In genomic region chr1:888297-888696, GRCh38 we compare ENCODE assay signal across 24 cellular contexts. TPM values are rescaled to one million over a fixed set of nuclear protein-coding genes. Genes with fewer than 3 reads are reported as not detected.
"Had no signal": no experiment of that assay in that cellular context is flagged by ENCODE, and none has a peak within 500 bp of the region (broad histone marks: within the 10 kb centered on the region; RNA-seq: fewer than 3 reads in every experiment).

No MANE protein-coding gene starts in this region.

- H3K9me3 Mint-ChIP-seq: dendritic cell treated with granulocyte-macrophage colony-stimulating factor and Interleukin-4, amounts not matched to agents 40 ng/mL and 50 ng/mL, for 4 days; effector memory CD8-positive, alpha-beta T cell; naive B cell had no signal

- DNase-seq: colonic mucosa; cortex of kidney; effector CD8-positive, alpha-beta T cell; effector memory CD8-positive, alpha-beta T cell; endodermal cell; foreskin keratinocyte; head of caudate nucleus; heart right ventricle; hippocampal formation; left cardiac atrium; left lung; left ventricle myocardium superior; lower lobe of right lung; mesenchymal stem cell; mucosa of descending colon; naive B cell had no signal

- FAIRE-seq: endometrium, islet of Langerhans, keratinocyte had no signal

- H3K4me1 ChIP-seq: colonic mucosa, esophagus muscularis mucosa, foreskin keratinocyte, gastroesophageal sphincter, heart right ventricle, left lung, lower lobe of right lung had no signal

- H3K27ac ChIP-seq: colonic mucosa, esophagus muscularis mucosa, foreskin keratinocyte, gastroesophageal sphincter, heart right ventricle, left lung, lower lobe of right lung had no signal

- H3K4me3 ChIP-seq: colonic mucosa, esophagus muscularis mucosa, gastroesophageal sphincter, heart right ventricle, left lung, lower lobe of right lung, mucosa of descending colon had no signal

- H3K36me3 ChIP-seq: colonic mucosa, esophagus muscularis mucosa, gastroesophageal sphincter, heart right ventricle, left lung, lower lobe of right lung had no signal

- H3K9me3 ChIP-seq: colonic mucosa, esophagus muscularis mucosa, gastroesophageal sphincter, heart right ventricle, left lung, lower lobe of right lung, mucosa of descending colon had no signal

- H3K27me3 ChIP-seq: colonic mucosa had no signal

- ATAC-seq: effector memory CD8-positive, alpha-beta T cell; foreskin keratinocyte; gastroesophageal sphincter; heart right ventricle; left cardiac atrium; left lung; left ventricle myocardium superior; lower lobe of right lung; mucosa of descending colon had no signal

- H3K4me3 Mint-ChIP-seq: dendritic cell treated with granulocyte-macrophage colony-stimulating factor and Interleukin-4, amounts not matched to agents 40 ng/mL and 50 ng/mL, for 4 days; effector memory CD8-positive, alpha-beta T cell; endodermal cell; mesothelial cell of epicardium had no signal

- H3K4me1 Mint-ChIP-seq: endodermal cell, mesothelial cell of epicardium, naive B cell had no signal

- H3K36me3 Mint-ChIP-seq: mesothelial cell of epicardium, naive B cell had no signal

- H3K27ac Mint-ChIP-seq: dendritic cell treated with granulocyte-macrophage colony-stimulating factor and Interleukin-4, amounts not matched to agents 40 ng/mL and 50 ng/mL, for 4 days; effector memory CD8-positive, alpha-beta T cell; endodermal cell; mesothelial cell of epicardium; naive B cell had no signal

RNA-seq across cellular contexts. Expression of gene SAMD11, which starts 35.4 kb away (rescaled TPM):
- total RNA-seq: foreskin keratinocyte, lung microvascular endothelial cell had no signal
- polyA plus RNA-seq: keratinocyte had no signal
